ENCODE assay signal across 18 cellular contexts in the genomic region with DNA sequence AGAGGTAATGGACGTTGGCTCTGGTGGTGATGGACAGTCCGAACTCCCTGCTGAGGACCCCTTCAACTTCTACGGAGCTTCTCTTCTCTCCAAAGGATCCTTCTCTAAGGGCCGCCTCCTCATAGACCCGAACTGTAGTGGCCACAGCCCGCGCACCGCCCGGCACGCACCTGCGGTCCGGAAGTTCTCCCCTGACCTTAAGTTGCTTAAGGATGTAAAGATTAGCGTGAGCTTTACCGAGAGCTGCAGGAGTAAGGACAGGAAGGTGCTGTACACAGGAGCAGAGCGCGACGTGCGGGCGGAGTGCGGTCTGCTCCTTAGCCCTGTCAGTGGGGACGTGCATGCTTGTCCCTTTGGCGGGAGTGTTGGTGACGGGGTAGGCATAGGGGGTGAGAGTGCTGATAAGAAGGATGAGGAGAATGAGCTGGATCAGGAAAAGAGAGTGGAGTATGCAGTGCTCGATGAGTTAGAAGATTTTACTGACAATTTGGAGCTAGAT. TPM values are rescaled to one million over a fixed set of nuclear protein-coding genes. Genes with fewer than 3 reads are reported as not detected.
DNase-seq lines count a peak whose midpoint lies in the region; ATAC-seq, FAIRE-seq and TF ChIP-seq lines count a peak whose summit lies in the region.
"Had no signal": no experiment of that assay in that cellular context is flagged by ENCODE, and none has a peak within 500 bp of the region (broad histone marks: within the 10 kb centered on the region; RNA-seq: fewer than 3 reads in every experiment).

No MANE protein-coding gene starts in this region.

- peaks cover 32% of the 10 kb centered on the region for H3K27me3 Mint-ChIP-seq in GM23338 (ENCODE audit: insufficient read depth, low read depth, poor library complexity)
- H3K27me3 Mint-ChIP-seq: CD4-positive, alpha-beta T cell had no signal

- peaks cover 31% of the 10 kb centered on the region for H3F3A ChIP-seq in GM23338 (replicated peaks; ENCODE audit: low read depth)

- H3K9ac ChIP-seq in kidney (ENCODE audit: low read length in 2 of 2) (no peak overlapping the region), trophoblast cell (ENCODE audit: low read length) (no peak overlapping the region)

- no peaks in the 10 kb centered on the region; the same call in 2 of the 3 replicates for H3K9me3 Mint-ChIP-seq in GM23338
- H3K9me3 Mint-ChIP-seq: CD4-positive, alpha-beta T cell had no signal

- intact Hi-C loops in kidney (cut with DNase I) (no loop called here), ovary (cut with DNase I) (no loop called here)

- H2AFZ ChIP-seq in GM23338 (no peak overlapping the region), trophoblast cell (ENCODE audit: insufficient read depth, low read length, poor library complexity) (no peak overlapping the region)

- H3K18ac ChIP-seq in trophoblast cell (ENCODE audit: low read length): peak overlapping the region; percentile 20

- no peaks in the 10 kb centered on the region for H3K9me2 ChIP-seq in GM23338 (ENCODE audit: insufficient read depth)

- no peak overlapping the region for H3K23ac ChIP-seq in trophoblast cell (ENCODE audit: low read length)

- H3K4me1 ChIP-seq in GM23338 (ENCODE audit: insufficient read depth) (peaks cover 12% of the 10 kb centered on the region; the same call in 1 of the 2 replicates), kidney (ENCODE audit: control insufficient read depth in 1 of 2, insufficient read depth in 1 of 2, low read depth in 1 of 2, low read length in 2 of 2) (peaks cover 22 to 25% of the 10 kb centered on the region in 2 donors), trophoblast cell (ENCODE audit: control insufficient read depth in 1 of 2, insufficient read depth in 2 of 2, low read length in 2 of 2) (peaks cover 20 to 33% of the 10 kb centered on the region in 2 experiments), ovary (ENCODE audit: insufficient read depth) (peaks cover 20% of the 10 kb centered on the region)

- H3K36me3 ChIP-seq in GM23338 (ENCODE audit: insufficient read depth) (peaks cover 39% of the 10 kb centered on the region), kidney (ENCODE audit: control insufficient read depth in 1 of 2, insufficient read depth in 2 of 2, low read length in 2 of 2) (peaks cover 40 to 46% of the 10 kb centered on the region in 2 donors), trophoblast cell (ENCODE audit: control insufficient read depth in 1 of 2, insufficient read depth in 2 of 2, low read length in 2 of 2) (peaks cover 51 to 53% of the 10 kb centered on the region in 2 experiments), ovary (peaks cover 2% of the 10 kb centered on the region)

- H2AK5ac ChIP-seq in trophoblast cell (ENCODE audit: low read length): no peak overlapping the region

- H3K79me1 ChIP-seq in trophoblast cell (ENCODE audit: low read length): peaks cover 2% of the 10 kb centered on the region

- TF ChIP-seq POLR2A in ovary (IDR thresholded peaks at IDR 0.05): no peak
- no peak for TF ChIP-seq POLR2A in H54 (IDR thresholded peaks at IDR 0.05; ENCODE audit: low read depth, low read length)

- no peak overlapping the region for H2BK5ac ChIP-seq in trophoblast cell (ENCODE audit: low read depth, low read length, poor library complexity)

- no peak for TF ChIP-seq EP300 in ovary (IDR thresholded peaks at IDR 0.05)

- TF ChIP-seq CTCF in GM23338 (conservative IDR thresholded peaks at IDR 0.05; ENCODE audit: low read depth in 2 of 2): no peak
- TF ChIP-seq CTCF in VCaP (conservative IDR thresholded peaks at IDR 0.05): no peak
- TF ChIP-seq CTCF in kidney (IDR thresholded peaks at IDR 0.05; ENCODE audit: borderline replicate concordance, extremely low read depth, insufficient read depth): no peak
- TF ChIP-seq CTCF in ovary (IDR thresholded peaks at IDR 0.05): no peak

- H3K27ac Mint-ChIP-seq in GM23338: peak overlapping the region; percentile 17; the same call in 1 of the 2 replicates
- H3K27ac Mint-ChIP-seq: CD4-positive, alpha-beta T cell had no signal

- H2BK12ac ChIP-seq in trophoblast cell (ENCODE audit: low read length): no peak overlapping the region

- H4K8ac ChIP-seq in trophoblast cell (ENCODE audit: low read depth, low read length): no peak overlapping the region

- peak overlapping the region; percentile 42 for H3K4ac ChIP-seq in trophoblast cell (ENCODE audit: low read depth, low read length)

- FAIRE-seq in kidney (lab: Jason Lieb, UNC): no peak
- FAIRE-seq in H54 (lab: Jason Lieb, UNC): no peak

- peaks cover 36% of the 10 kb centered on the region for H3K4me1 Mint-ChIP-seq in GM23338

- no peak overlapping the region for H4K91ac ChIP-seq in trophoblast cell (ENCODE audit: low read depth, low read length)

- H3K9me3 ChIP-seq in kidney (ENCODE audit: control insufficient read depth in 1 of 2, low read length in 2 of 2): no peaks in the 10 kb centered on the region
- H3K9me3 ChIP-seq in trophoblast cell (ENCODE audit: insufficient read depth, low read depth, low read length): no peaks in the 10 kb centered on the region
- no peaks in the 10 kb centered on the region for H3K9me3 ChIP-seq in ovary
- H3K9me3 ChIP-seq: SJCRH30 had no signal

- H3K14ac ChIP-seq in trophoblast cell (ENCODE audit: low read length): no peak overlapping the region

- H3K27ac ChIP-seq in GM23338 (ENCODE audit: low read depth) (no peak overlapping the region), VCaP (0 out of 2 replicates have a peak overlapping the region, but pooled peaks have one; percentile 98), kidney (ENCODE audit: low read depth in 2 of 2, low read length in 2 of 2) (no peak overlapping the region), trophoblast cell (ENCODE audit: low read depth, low read length) (no peak overlapping the region), ovary (no peak overlapping the region)
- H3K27ac ChIP-seq: RWPE1, SJCRH30 had no signal

- H3K79me2 ChIP-seq in GM23338 (replicated peaks; ENCODE audit: insufficient read depth) (peaks cover 78% of the 10 kb centered on the region), trophoblast cell (ENCODE audit: control insufficient read depth, insufficient read depth, low read length, poor library complexity) (peaks cover 27% of the 10 kb centered on the region)

- H3K4me3 Mint-ChIP-seq in GM23338: no peak overlapping the region
- H3K4me3 Mint-ChIP-seq: CD4-positive, alpha-beta T cell had no signal

- H3K27me3 ChIP-seq in GM23338 (ENCODE audit: insufficient read depth) (no peaks in the 10 kb centered on the region), trophoblast cell (ENCODE audit: insufficient read depth, low read length) (no peaks in the 10 kb centered on the region), ovary (no peaks in the 10 kb centered on the region)
- H3K27me3 ChIP-seq: SJCRH30 had no signal

- no peak overlapping the region for H4K12ac ChIP-seq in trophoblast cell (ENCODE audit: low read depth, low read length)

- WGBS in trophoblast cell (ENCODE audit: extremely low coverage, insufficient coverage, insufficient read length): no CpG with 5 or more reads among the region's 24 CpGs
- 85 to 88% (median 88%) methylated on average over 24 of the region's 24 CpGs for WGBS in ovary, 3 donors

- H2BK120ac ChIP-seq in trophoblast cell (ENCODE audit: insufficient read depth, low read length, poor library complexity): no peak overlapping the region

- peaks cover 62% of the 10 kb centered on the region for H4K20me1 ChIP-seq in GM23338 (replicated peaks; ENCODE audit: insufficient read depth)

- H3K4me3 ChIP-seq in GM23338 (no peak overlapping the region), kidney (ENCODE audit: low read length in 2 of 2) (no peak overlapping the region), trophoblast cell (ENCODE audit: low read depth, low read length) (no peak overlapping the region), ovary (no peak overlapping the region)
- H3K4me3 ChIP-seq: SJCRH30 had no signal

- peaks cover 75% of the 10 kb centered on the region for H3K36me3 Mint-ChIP-seq in GM23338 (ENCODE audit: low read depth)

- DNase-seq in GM23338 (ENCODE audit: low spot score) (no peak), kidney (peak; percentile 46), trophoblast cell (no peak), cerebellum (ENCODE audit: low spot score) (no peak), ovary (no peak), H54 (ENCODE audit: insufficient read length, low spot score) (no peak)
- DNase-seq: Calu3; CD4-positive, alpha-beta T cell; KG1; NCI-H1048; NCI-H1436 treated with DMSO at 0.1 percent for 48 hours; NCI-H2029 treated with DMSO at 0.1 percent for 48 hours; NCI-H774; PC-3; SJCRH30 had no signal

- ATAC-seq in GM23338 (no peak), GM18519 (IDR thresholded peaks at IDR 0.05; ENCODE audit: low FRiP score, unreplicated experiment) (no peak)
- ATAC-seq: PC-3 had no signal

- no peak overlapping the region for H3K4me2 ChIP-seq in GM23338
- H3K4me2 ChIP-seq in trophoblast cell (ENCODE audit: low read length): no peak overlapping the region

RNA-seq across cellular contexts. Expression of gene DGCR8, which starts 6.1 kb away (rescaled TPM):
- total RNA-seq in GM23338 (2014; rRNA removed; shearing (Covaris generic)): 41.6 and 48.9 TPM in 2 replicates
- 11.4 and 12.2 TPM in 2 replicates for polyA plus RNA-seq in GM23338 (2016; fragmentation: Nextera tagmentation; extraction: Ambion mirVana)
- 40.1 TPM for total RNA-seq in kidney
- polyA plus RNA-seq in kidney (ENCODE audit: insufficient read depth, low read depth, low replicate concordance): 12.2 TPM
- 16.9 and 17.3 TPM in 2 replicates for polyA plus RNA-seq in trophoblast cell (2013)
- total RNA-seq in cerebellum: 45.4 TPM
- 10 to 100 TPM; 15.9 to 46.5 (median 40.1) TPM for total RNA-seq in ovary
- 10 to 100 TPM; 17.2 to 21.4 TPM for polyA plus RNA-seq in ovary

RNA-seq across cellular contexts. Expression of gene RANBP1, which starts 29.8 kb away (rescaled TPM):
- total RNA-seq in GM23338 (2014; rRNA removed; shearing (Covaris generic)): 987 and 1,206 TPM in 2 replicates
- 988 and 1,014 TPM in 2 replicates for polyA plus RNA-seq in GM23338 (2016; fragmentation: Nextera tagmentation; extraction: Ambion mirVana)
- 67.2 TPM for total RNA-seq in kidney
- 80.5 TPM for polyA plus RNA-seq in kidney (ENCODE audit: insufficient read depth, low read depth, low replicate concordance)
- polyA plus RNA-seq in trophoblast cell (2013): 227 and 234 TPM in 2 replicates
- 90.7 TPM for total RNA-seq in cerebellum
- total RNA-seq in ovary: 100 to 1,000 TPM in 2 of 7 donors, 10 to 100 TPM in 5; 62.8 to 198 (median 82.8) TPM
- polyA plus RNA-seq in ovary: 10 to 100 TPM; 79.9 to 80.2 TPM

RNA-seq across cellular contexts. Expression of gene TRMT2A, which starts 30.9 kb away (rescaled TPM):
- total RNA-seq in GM23338 (2014; rRNA removed; shearing (Covaris generic)): 56.4 and 61.3 TPM in 2 replicates
- 41.3 and 42.9 TPM in 2 replicates for polyA plus RNA-seq in GM23338 (2016; fragmentation: Nextera tagmentation; extraction: Ambion mirVana)
- total RNA-seq in kidney: 50.0 TPM
- polyA plus RNA-seq in kidney (ENCODE audit: insufficient read depth, low read depth, low replicate concordance): 37.3 TPM
- 27.5 and 32.4 TPM in 2 replicates for polyA plus RNA-seq in trophoblast cell (2013)
- total RNA-seq in cerebellum: 33.6 TPM
- 10 to 100 TPM; 35.6 to 59.7 (median 50.1) TPM for total RNA-seq in ovary
- polyA plus RNA-seq in ovary: 10 to 100 TPM in 1 of 2 donors, 1 to 10 TPM in 1; 2.8 to 44.1 TPM

RNA-seq across cellular contexts. Expression of gene ZDHHC8, which starts 45.5 kb away (rescaled TPM):
- 26.1 and 47.6 TPM in 2 replicates for total RNA-seq in GM23338 (2014; rRNA removed; shearing (Covaris generic))
- 13.7 and 22.1 TPM in 2 replicates for polyA plus RNA-seq in GM23338 (2016; fragmentation: Nextera tagmentation; extraction: Ambion mirVana)
- 57.1 TPM for total RNA-seq in kidney
- polyA plus RNA-seq in kidney (ENCODE audit: insufficient read depth, low read depth, low replicate concordance): 18.8 TPM
- 39.6 and 41.0 TPM in 2 replicates for polyA plus RNA-seq in trophoblast cell (2013)
- 7.7 TPM for total RNA-seq in cerebellum
- total RNA-seq in ovary: 10 to 100 TPM; 13.7 to 77.4 (median 60.9) TPM
- 10 to 100 TPM in 1 of 2 donors, 1 to 10 TPM in 1; 5.1 to 34.8 TPM for polyA plus RNA-seq in ovary
